In genomic region chr14:53399057-53399456, GRCh38 we compare ENCODE assay signal across 12 cellular contexts.
DNase-seq lines count a peak whose midpoint lies in the region; ATAC-seq and TF ChIP-seq lines count a peak whose summit lies in the region.
"Had no signal": no experiment of that assay in that cellular context is flagged by ENCODE, and none has a peak within 500 bp of the region (broad histone marks: within the 10 kb centered on the region; RNA-seq: fewer than 3 reads in every experiment).

No MANE protein-coding gene starts in this region.

- peaks cover 23% of the 10 kb centered on the region for H3K9me3 Mint-ChIP-seq in endodermal cell
- H3K9me3 Mint-ChIP-seq in neural crest cell: peaks cover 22% of the 10 kb centered on the region

- H3K9me3 ChIP-seq in endodermal cell (ENCODE audit: control insufficient read depth, low read length): peaks cover 19% of the 10 kb centered on the region

- H3K4me1 Mint-ChIP-seq in endodermal cell: no peaks in the 10 kb centered on the region
- no peaks in the 10 kb centered on the region for H3K4me1 Mint-ChIP-seq in neural crest cell

- no peak overlapping the region for H3K9ac ChIP-seq in endodermal cell (ENCODE audit: extremely low read depth, low read length, poor library complexity, severe bottlenecking)

- no peak for ATAC-seq in HG03045 (IDR thresholded peaks at IDR 0.05; ENCODE audit: unreplicated experiment)

- TF ChIP-seq CTCF in GM06990 (IDR thresholded peaks at IDR 0.05; ENCODE audit: insufficient read depth, low read length, poor library complexity, severe bottlenecking): peak; percentile 26
- peak; percentile 75 for TF ChIP-seq CTCF in endodermal cell (conservative IDR thresholded peaks at IDR 0.05)
- peak; percentile 40 for TF ChIP-seq CTCF in neural crest cell (conservative IDR thresholded peaks at IDR 0.05)

- no peak overlapping the region for H3K27ac ChIP-seq in endodermal cell (ENCODE audit: low read depth, low read length)

- H3K27me3 ChIP-seq in GM06990 (replicated peaks; ENCODE audit: control insufficient read depth, insufficient read depth, low read length) (no peaks in the 10 kb centered on the region), endodermal cell (ENCODE audit: control insufficient read depth, insufficient read depth, low read length, poor library complexity, severe bottlenecking) (no peaks in the 10 kb centered on the region)

- H3K36me3 ChIP-seq in GM06990 (ENCODE audit: control insufficient read depth, insufficient read depth, low read length): no peaks in the 10 kb centered on the region
- no peaks in the 10 kb centered on the region for H3K36me3 ChIP-seq in endodermal cell (ENCODE audit: control insufficient read depth, insufficient read depth, low read length)

- no peaks in the 10 kb centered on the region for H3K4me1 ChIP-seq in endodermal cell (ENCODE audit: control insufficient read depth, insufficient read depth, low read length)

- H3K4me3 ChIP-seq in GM06990 (replicated peaks; ENCODE audit: low read depth, low read length) (no peak overlapping the region), endodermal cell (ENCODE audit: low read length) (no peak overlapping the region)

- DNase-seq in GM06990 (ENCODE audit: extremely low read depth, insufficient read length): no peak
- peak; percentile 21 for DNase-seq in NAMALWA (ENCODE audit: low spot score)
- DNase-seq in endodermal cell: peak; percentile 84
- DNase-seq in neural crest cell (ENCODE audit: low read depth, low spot score): peak; percentile 2
- DNase-seq in NCI-H2196 treated with DMSO at 0.1 percent for 48 hours (lab: John Stamatoyannopoulos, UW; ENCODE audit: unreplicated experiment): no peak
- DNase-seq in GM19238 (ENCODE audit: insufficient read length, low spot score): no peak
- no peak for DNase-seq in amygdala (lab: John Stamatoyannopoulos, UW)
- DNase-seq: activated naive CD4-positive, alpha-beta T cell treated with anti-CD3 and anti-CD28 coated beads for 36 hours; Karpas-422; midbrain; NCI-H748 treated with DMSO at 0.1 percent for 48 hours had no signal

- H3K36me3 Mint-ChIP-seq in endodermal cell (ENCODE audit: low read depth) (peaks cover 12% of the 10 kb centered on the region), neural crest cell (ENCODE audit: low read depth) (peaks cover 12% of the 10 kb centered on the region)

- H3K27ac Mint-ChIP-seq in endodermal cell: no peak overlapping the region
- H3K27ac Mint-ChIP-seq in neural crest cell (ENCODE audit: unreplicated experiment): no peak overlapping the region
- H3K27ac Mint-ChIP-seq: activated naive CD4-positive, alpha-beta T cell treated with anti-CD3 and anti-CD28 coated beads for 36 hours had no signal

- 69 to 76% methylated on average over 6 to 7 of the region's 7 CpGs for WGBS in endodermal cell (ENCODE audit: insufficient coverage in 1 of 2, insufficient read length in 1 of 2), 2 experiments

- no peak overlapping the region for H3K4me3 Mint-ChIP-seq in endodermal cell
- no peak overlapping the region for H3K4me3 Mint-ChIP-seq in neural crest cell
- H3K4me3 Mint-ChIP-seq: activated naive CD4-positive, alpha-beta T cell treated with anti-CD3 and anti-CD28 coated beads for 36 hours had no signal

- H3K27me3 Mint-ChIP-seq in endodermal cell (ENCODE audit: insufficient read depth): peaks cover 2% of the 10 kb centered on the region
- H3K27me3 Mint-ChIP-seq in neural crest cell (ENCODE audit: low read depth): no peaks in the 10 kb centered on the region

Comparison
In these comparisons a context has a peak if more than half of its experiments do, and no peak if none do; other contexts are left out.
1. DNase-seq: peak in NAMALWA (single experiment), endodermal cell (single experiment) and neural crest cell (single experiment); none in GM06990 (single experiment), NCI-H2196 treated with DMSO at 0.1 percent for 48 hours (single experiment), GM19238 (single experiment) and amygdala (0 of 56).
2. Peak in every context shown above with its lines, with median percentiles within 50 percentile points of each other: CTCF ChIP-seq.